Comparison of ENCODE assay signal across 8 cellular contexts in genomic region chr1:158203693-158204457, GRCh38. TPM values are rescaled to one million over a fixed set of nuclear protein-coding genes. Genes with fewer than 3 reads are reported as not detected.
DNase-seq lines count a peak whose midpoint lies in the region; ATAC-seq and TF ChIP-seq lines count a peak whose summit lies in the region.

No MANE protein-coding gene starts in this region.

- TF ChIP-seq CTCF in thyroid gland (IDR thresholded peaks at IDR 0.05) = peak; percentile 18 to 80 (median 61)

- peak; percentile 74 for ATAC-seq in HG02798 (IDR thresholded peaks at IDR 0.05; ENCODE audit: poor library complexity, unreplicated experiment)
- peak; percentile 71 for ATAC-seq in left colon
- no peak for ATAC-seq in GM18909 (IDR thresholded peaks at IDR 0.05; ENCODE audit: poor library complexity, unreplicated experiment)

- intact Hi-C loops in left colon (cut with DNase I, micrococcal nuclease) (loop anchor here in 1 of 2 donors (5.0 kb wide), 2 partner anchors 793 to 868 kb away; no protein-coding TSS in a partner anchor), thyroid gland (cut with DNase I) (loop anchor here (10.0 kb wide), 1 partner anchor 871 kb away; the partner anchor contains the start of gene AIM2)

- no peak overlapping the region for H3K4me3 ChIP-seq in thyroid gland (replicated peaks in 1 of 3)

- H3K27ac ChIP-seq in thyroid gland = no peak overlapping the region

- 21% methylated on average over 7 of the region's 7 CpGs for WGBS in thyroid gland, 2 donors

- H3K27me3 ChIP-seq in thyroid gland = no peaks in the 10 kb centered on the region

- TF ChIP-seq POLR2A in thyroid gland (IDR thresholded peaks at IDR 0.05) = no peak

- no peaks in the 10 kb centered on the region for H3K9me3 ChIP-seq in thyroid gland

- DNase-seq in stimulated activated CD4-positive, alpha-beta T cell treated with anti-CD3 and anti-CD28 coated beads, Interleukin-15, amount 100 ng/mL, for 24 hours = peak; percentile 5
- no peak for DNase-seq in stimulated activated CD4-positive, alpha-beta T cell treated with anti-CD3 and anti-CD28 coated beads, Interleukin-4, amount 100 ng/mL, for 4 hours
- DNase-seq in NCI-H748 treated with DMSO at 0.1 percent for 48 hours (lab: John Stamatoyannopoulos, UW) (peak; percentile 40), brain pericyte (ENCODE audit: low read depth, low spot score) (peak; percentile 6), left colon (no peak), thyroid gland (no peak)

- no peaks in the 10 kb centered on the region for H3K36me3 ChIP-seq in thyroid gland

- H3K4me1 ChIP-seq in thyroid gland = no peaks in the 10 kb centered on the region

RNA-seq across cellular contexts. Expression of gene CD1D, which starts 23.2 kb away (rescaled TPM):
- total RNA-seq in left colon (1 to 10 TPM; 6.5 to 8.2 TPM), thyroid gland (1 to 10 TPM in 3 of 4 donors, under 1 TPM in 1; 0.45 to 2.8 (median 1.7) TPM)

RNA-seq across cellular contexts. Expression of gene CD1A, which starts 50.3 kb away (rescaled TPM):
- total RNA-seq in left colon = not detected
- not detected for total RNA-seq in thyroid gland

Comparison
In these comparisons a context has a peak if more than half of its experiments do, and no peak if none do; other contexts are left out.
1. DNase-seq: peak in stimulated activated CD4-positive, alpha-beta T cell treated with anti-CD3 and anti-CD28 coated beads, Interleukin-15, amount 100 ng/mL, for 24 hours (single experiment), NCI-H748 treated with DMSO at 0.1 percent for 48 hours (single experiment) and brain pericyte (single experiment); none in stimulated activated CD4-positive, alpha-beta T cell treated with anti-CD3 and anti-CD28 coated beads, Interleukin-4, amount 100 ng/mL, for 4 hours (0 of 2), left colon (0 of 2) and thyroid gland (0 of 2).